ENCODE assay signal across 9 cellular contexts in genomic region chr10:79247373-79248137, GRCh38.
DNase-seq lines count a peak whose midpoint lies in the region; ATAC-seq and TF ChIP-seq lines count a peak whose summit lies in the region.
"Had no signal": no experiment of that assay in that cellular context is flagged by ENCODE, and none has a peak within 500 bp of the region (broad histone marks: within the 10 kb centered on the region; RNA-seq: fewer than 3 reads in every experiment).

No MANE protein-coding gene starts in this region.

- H2BK15ac ChIP-seq in mesendoderm (replicated peaks; ENCODE audit: low read depth), result no peak overlapping the region

- no peaks in the 10 kb centered on the region for H3K9me3 Mint-ChIP-seq in CD4-positive, CD25-positive, alpha-beta regulatory T cell
- H3K9me3 Mint-ChIP-seq in chondrocyte (ENCODE audit: low read depth), result no peaks in the 10 kb centered on the region

- no peaks in the 10 kb centered on the region for H3K9me3 ChIP-seq in CD4-positive, CD25-positive, alpha-beta regulatory T cell (ENCODE audit: control insufficient read depth in 2 of 2, low read length in 2 of 2)
- H3K9me3 ChIP-seq in MM.1S (replicated peaks; ENCODE audit: insufficient read depth, low read length) (no peaks in the 10 kb centered on the region), duodenal mucosa (ENCODE audit: control insufficient read depth in 1 of 2, low read length in 2 of 2) (no peaks in the 10 kb centered on the region)

- H3K23ac ChIP-seq in mesendoderm (ENCODE audit: low read length), result no peak overlapping the region

- H4K20me1 ChIP-seq in MM.1S (ENCODE audit: insufficient read depth, low read length), result no peaks in the 10 kb centered on the region

- no peak overlapping the region for H2BK5ac ChIP-seq in mesendoderm (ENCODE audit: low read length)

- H3K27me3 ChIP-seq in CD4-positive, CD25-positive, alpha-beta regulatory T cell (ENCODE audit: control insufficient read depth, insufficient read depth, low read length), result no peaks in the 10 kb centered on the region
- H3K27me3 ChIP-seq in MM.1S (replicated peaks; ENCODE audit: insufficient read depth, low read length), result no peaks in the 10 kb centered on the region
- no peaks in the 10 kb centered on the region for H3K27me3 ChIP-seq in duodenal mucosa (ENCODE audit: control insufficient read depth in 1 of 2, insufficient read depth in 2 of 2, low read length in 2 of 2)
- H3K27me3 ChIP-seq in rectal smooth muscle tissue (ENCODE audit: control insufficient read depth, insufficient read depth, low read length), result no peaks in the 10 kb centered on the region
- no peaks in the 10 kb centered on the region for H3K27me3 ChIP-seq in mesendoderm (ENCODE audit: insufficient read depth, low read length, poor library complexity)

- peak overlapping the region; percentile 47 for H3K27ac ChIP-seq in CD4-positive, CD25-positive, alpha-beta regulatory T cell (ENCODE audit: insufficient read depth, low read length, poor library complexity, severe bottlenecking)
- H3K27ac ChIP-seq in MM.1S (ENCODE audit: low read length) (peak overlapping the region; percentile 92), duodenal mucosa (ENCODE audit: low read depth, low read length) (peak overlapping the region; percentile 24), rectal smooth muscle tissue (ENCODE audit: low read depth, low read length) (peak overlapping the region; percentile 89), mesendoderm (ENCODE audit: low read depth, low read length) (no peak overlapping the region)

- peaks cover 62% of the 10 kb centered on the region for H3F3A ChIP-seq in MM.1S (ENCODE audit: insufficient read depth, low read length)

- peaks cover 11 to 79% (median 41%) of the 10 kb centered on the region in 4 donors for H3K4me1 Mint-ChIP-seq in CD4-positive, CD25-positive, alpha-beta regulatory T cell
- H3K4me1 Mint-ChIP-seq in chondrocyte (ENCODE audit: low read depth), result peaks cover 43% of the 10 kb centered on the region

- no peak overlapping the region for H3K56ac ChIP-seq in mesendoderm (ENCODE audit: low read length)

- H3K4me3 Mint-ChIP-seq in CD4-positive, CD25-positive, alpha-beta regulatory T cell, result peak overlapping the region; percentile 28 to 90 (median 56)
- H3K4me3 Mint-ChIP-seq in chondrocyte (ENCODE audit: unreplicated experiment), result no peak overlapping the region

- no peaks in the 10 kb centered on the region for H3K36me3 ChIP-seq in CD4-positive, CD25-positive, alpha-beta regulatory T cell (ENCODE audit: control insufficient read depth, insufficient read depth, low read length)
- no peaks in the 10 kb centered on the region for H3K36me3 ChIP-seq in MM.1S (replicated peaks; ENCODE audit: insufficient read depth, low read length)
- H3K36me3 ChIP-seq in duodenal mucosa (ENCODE audit: control insufficient read depth in 1 of 2, insufficient read depth in 2 of 2, low read length in 2 of 2), result peaks cover 0 to 4% of the 10 kb centered on the region in 2 donors
- H3K36me3 ChIP-seq in rectal smooth muscle tissue (ENCODE audit: control insufficient read depth, insufficient read depth, low read length), result no peaks in the 10 kb centered on the region
- H3K36me3 ChIP-seq in mesendoderm (ENCODE audit: control insufficient read depth, insufficient read depth, low read length), result peaks cover 2% of the 10 kb centered on the region

- H3K4ac ChIP-seq in mesendoderm (ENCODE audit: low read depth, low read length), result no peak overlapping the region

- H3K18ac ChIP-seq in mesendoderm (ENCODE audit: low read length), result no peak overlapping the region

- H3K9ac ChIP-seq in MM.1S (ENCODE audit: low read length) (peak overlapping the region; percentile 74), duodenal mucosa (ENCODE audit: low read depth in 1 of 2, low read length in 2 of 2) (peak overlapping the region in 1 of 2 donors; percentile 13), rectal smooth muscle tissue (ENCODE audit: low read length) (no peak overlapping the region), mesendoderm (ENCODE audit: low read length) (no peak overlapping the region)

- H3K27ac Mint-ChIP-seq in CD4-positive, CD25-positive, alpha-beta regulatory T cell, result peak overlapping the region; percentile 39 to 96 (median 85)
- no peak overlapping the region for H3K27ac Mint-ChIP-seq in chondrocyte (ENCODE audit: unreplicated experiment)

- no peak overlapping the region for H2BK120ac ChIP-seq in mesendoderm (ENCODE audit: low read depth, low read length)

- WGBS in mesendoderm (ENCODE audit: extremely low coverage, insufficient coverage, low lambda C conversion rate), result no CpG with 5 or more reads among the region's 6 CpGs

- in situ Hi-C loops in GM13976 (cut with MboI; ENCODE audit: low sequenced_read_pairs, unreplicated experiment), result no loop called here

- no peaks in the 10 kb centered on the region for H3K27me3 Mint-ChIP-seq in CD4-positive, CD25-positive, alpha-beta regulatory T cell
- no peaks in the 10 kb centered on the region for H3K27me3 Mint-ChIP-seq in chondrocyte (ENCODE audit: low read depth)

- H3K9me2 ChIP-seq in MM.1S (replicated peaks; ENCODE audit: insufficient read depth, low read length), result no peaks in the 10 kb centered on the region

- ATAC-seq in CD4-positive, CD25-positive, alpha-beta regulatory T cell (ENCODE audit: low read depth in 2 of 2), result no peak

- H3K79me2 ChIP-seq in MM.1S (ENCODE audit: low read length), result peaks cover 90% of the 10 kb centered on the region
- peaks cover 17% of the 10 kb centered on the region for H3K79me2 ChIP-seq in mesendoderm (ENCODE audit: control insufficient read depth, insufficient read depth, low read length)

- H3K4me2 ChIP-seq in MM.1S (ENCODE audit: low read depth, low read length) (peak overlapping the region; percentile 100), mesendoderm (ENCODE audit: low read length) (no peak overlapping the region)

- H3K4me3 ChIP-seq in CD4-positive, CD25-positive, alpha-beta regulatory T cell (ENCODE audit: low read depth, low read length), result peak overlapping the region; percentile 37
- H3K4me3 ChIP-seq in MM.1S (ENCODE audit: low read length) (peak overlapping the region; percentile 25; the same call in 1 of the 2 replicates), duodenal mucosa (ENCODE audit: low read depth in 1 of 2, low read length in 2 of 2) (no peak overlapping the region), rectal smooth muscle tissue (ENCODE audit: low read length) (peak overlapping the region; percentile 24), mesendoderm (ENCODE audit: low read length) (no peak overlapping the region)

- no peaks in the 10 kb centered on the region for H3K36me3 Mint-ChIP-seq in CD4-positive, CD25-positive, alpha-beta regulatory T cell
- H3K36me3 Mint-ChIP-seq in chondrocyte (ENCODE audit: low read depth), result no peaks in the 10 kb centered on the region

- peaks cover 40% of the 10 kb centered on the region for H3K79me1 ChIP-seq in mesendoderm (ENCODE audit: low read length)

- no peak overlapping the region for H2AK5ac ChIP-seq in mesendoderm (ENCODE audit: low read length)

- H4K8ac ChIP-seq in mesendoderm (ENCODE audit: low read depth, low read length), result no peak overlapping the region

- H3K4me1 ChIP-seq in CD4-positive, CD25-positive, alpha-beta regulatory T cell (ENCODE audit: control insufficient read depth, insufficient read depth, low read length, poor library complexity, severe bottlenecking), result peaks cover 73% of the 10 kb centered on the region
- H3K4me1 ChIP-seq in MM.1S (ENCODE audit: low read length), result peaks cover 85% of the 10 kb centered on the region
- peaks cover 67 to 74% of the 10 kb centered on the region in 2 donors for H3K4me1 ChIP-seq in duodenal mucosa (ENCODE audit: control insufficient read depth in 1 of 2, insufficient read depth in 2 of 2, low read length in 2 of 2)
- H3K4me1 ChIP-seq in rectal smooth muscle tissue (ENCODE audit: control insufficient read depth, insufficient read depth, low read length), result peaks cover 64% of the 10 kb centered on the region
- H3K4me1 ChIP-seq in mesendoderm (ENCODE audit: control insufficient read depth, low read depth, low read length), result peaks cover 7% of the 10 kb centered on the region

- H2AFZ ChIP-seq in MM.1S (ENCODE audit: low read length), result no peak overlapping the region

- DNase-seq in CD4-positive, CD25-positive, alpha-beta regulatory T cell, result peak in 1 of 3 donors; percentile 24
- no peak for DNase-seq in MM.1S
- DNase-seq in GM13976 (ENCODE audit: low spot score), result no peak
- no peak for DNase-seq in NCI-H82 (lab: John Stamatoyannopoulos, UW)
- no peak for DNase-seq in mesendoderm
- DNase-seq in chondrocyte (ENCODE audit: low spot score), result no peak
- DNase-seq: NK-92 treated with Interleukin-12 subunit alpha and Interleukin-12 subunit beta, amount 100 ng/mL, for 24 hours had no signal

- H4K5ac ChIP-seq in mesendoderm (ENCODE audit: low read length), result no peak overlapping the region

- TF ChIP-seq CTCF in MM.1S (IDR thresholded peaks at IDR 0.05; ENCODE audit: low read length), result no peak
- no peak for TF ChIP-seq CTCF in GM13976 (IDR thresholded peaks at IDR 0.05; ENCODE audit: borderline replicate concordance, control extremely low read depth, extremely low read depth, insufficient read depth, missing control alignments)
- TF ChIP-seq CTCF in chondrocyte (IDR thresholded peaks at IDR 0.05), result no peak

Comparison
In these comparisons a context has a peak if more than half of its experiments do, and no peak if none do; other contexts are left out.
1. H3K4me3 ChIP-seq: peak in CD4-positive, CD25-positive, alpha-beta regulatory T cell (single experiment), MM.1S (single experiment) and rectal smooth muscle tissue (single experiment); none in duodenal mucosa (0 of 2) and mesendoderm (single experiment).